Comparison of ENCODE assay signal across 21 cellular contexts in the genomic region with DNA sequence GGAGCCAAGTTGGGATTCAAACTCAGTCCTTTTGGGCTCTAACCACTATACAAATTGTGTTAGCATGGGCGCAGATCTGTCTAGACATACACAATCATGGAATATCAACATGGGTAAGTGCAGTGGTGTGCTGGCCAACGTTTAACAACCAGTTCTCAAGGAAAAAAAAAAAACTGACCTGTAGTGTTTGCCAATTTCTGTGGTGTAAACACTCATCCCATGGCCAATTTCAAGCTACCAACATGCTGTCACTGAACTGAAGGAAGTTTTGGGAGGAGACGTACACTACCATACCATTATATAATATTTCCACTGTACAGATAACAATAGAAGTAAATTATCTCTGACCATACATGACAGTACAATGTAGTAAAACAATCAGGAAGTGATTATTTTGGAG. TPM values are rescaled to one million over a fixed set of nuclear protein-coding genes. Genes with fewer than 3 reads are reported as not detected.
A peak's percentile ranks its signal among the peaks of the same experiment; 100 is the strongest.
DNase-seq lines count a peak whose midpoint lies in the region; ATAC-seq, FAIRE-seq and TF ChIP-seq lines count a peak whose summit lies in the region.
"Had no signal": no experiment of that assay in that cellular context is flagged by ENCODE, and none has a peak within 500 bp of the region (broad histone marks: within the 10 kb centered on the region; RNA-seq: fewer than 3 reads in every experiment).

No MANE protein-coding gene starts in this region.

- H3K27ac ChIP-seq in K562 (ENCODE audit: extremely low read depth, low read depth, low read length) = no peak overlapping the region
- H3K27ac ChIP-seq in liver (ENCODE audit: low read depth in 1 of 2, low read length in 2 of 2) = peak overlapping the region; percentile 17 to 44
- H3K27ac ChIP-seq in gastrocnemius medialis = peak overlapping the region; percentile 93 to 96 (median 94)

- in situ Hi-C loops in K562 (cut with MboI) (no loop called here), gastrocnemius medialis (cut with MboI; ENCODE audit: low sequenced_read_pairs in 4 of 4) (no loop called here)

- H4K20me1 ChIP-seq in Loucy (ENCODE audit: insufficient read depth, low read length, poor library complexity, severe bottlenecking) = no peaks in the 10 kb centered on the region
- no peaks in the 10 kb centered on the region for H4K20me1 ChIP-seq in K562 (replicated peaks; ENCODE audit: control insufficient read depth, insufficient read depth, low read length)

- H3K36me3 ChIP-seq in Loucy (ENCODE audit: insufficient read depth, low read length) (no peaks in the 10 kb centered on the region), K562 (ENCODE audit: control insufficient read depth, insufficient read depth, low read length) (no peaks in the 10 kb centered on the region), liver (ENCODE audit: control insufficient read depth in 4 of 4, insufficient read depth in 3 of 4, low read depth in 1 of 4, low read length in 3 of 4) (peaks cover 0 to 8% (median 3%) of the 10 kb centered on the region in 4 donors), gastrocnemius medialis (peaks cover 0 to 12% of the 10 kb centered on the region in 2 donors)
- H3K36me3 ChIP-seq: MG63, upper lobe of right lung had no signal

- 63% methylated on average over 3 of the region's 3 CpGs for WGBS in K562 (ENCODE audit: insufficient coverage, low coverage, missing lambda C conversion rate)
- WGBS in liver = 48% methylated on average over 3 of the region's 3 CpGs

- POLR2A ChIA-PET in K562 (lab: Yijun Ruan, JAX) = interaction anchor here (0.6 to 2.3 kb wide), 4 partner anchors 15 to 123 kb away, joined by 3 to 12 read pairs (median 6); a partner anchor contains a TSS

- TF ChIP-seq CTCF in Loucy (conservative IDR thresholded peaks at IDR 0.05; ENCODE audit: low read length) (no peak), K562 (IDR thresholded peaks at IDR 0.05 in 2 of 3, conservative IDR thresholded peaks at IDR 0.05 in 1 of 3; ENCODE audit: insufficient read depth in 2 of 3, low read depth in 1 of 3, low read length in 3 of 3) (no peak; a peak in 1 of 6 replicates), liver (IDR thresholded peaks at IDR 0.05; ENCODE audit: low read depth, low read length, missing input control) (no peak), gastrocnemius medialis (IDR thresholded peaks at IDR 0.05 in 4 of 5, conservative IDR thresholded peaks at IDR 0.05 in 1 of 5) (no peak)

- no peaks in the 10 kb centered on the region for H3F3A ChIP-seq in Loucy (ENCODE audit: low read depth)

- BruUV-seq in K562 (replicated peaks; lab: Mats Ljungman, UMichigan) = no TSS peak

- CTCF ChIA-PET in K562 (lab: Yijun Ruan, JAX; ENCODE audit: low intra/inter-chr PET ratio) = no interaction called here

- H2AFZ ChIP-seq in Loucy (ENCODE audit: low read length) = no peak overlapping the region; the same call in 1 of the 2 replicates
- H2AFZ ChIP-seq in K562 (ENCODE audit: low read depth, low read length) = peak overlapping the region; percentile 99

- H3K4me1 ChIP-seq in Loucy (ENCODE audit: insufficient read depth, low read length, poor library complexity, severe bottlenecking) (peaks cover 37% of the 10 kb centered on the region), K562 (replicated peaks in 1 of 2; ENCODE audit: control insufficient read depth in 2 of 2, insufficient read depth in 2 of 2, low read length in 2 of 2) (peaks cover 28 to 32% of the 10 kb centered on the region in 2 experiments), liver (ENCODE audit: control insufficient read depth in 4 of 4, insufficient read depth in 4 of 4, low read length in 3 of 4) (peaks cover 19 to 61% (median 38%) of the 10 kb centered on the region in 4 donors), gastrocnemius medialis (peaks cover 57 to 81% of the 10 kb centered on the region in 2 donors)

- no peak for TF ChIP-seq POLR2A in K562 (conservative IDR thresholded peaks at IDR 0.05)
- no peak for TF ChIP-seq POLR2A in gastrocnemius medialis (IDR thresholded peaks at IDR 0.05)

- no peak overlapping the region for H3K4me3 ChIP-seq in Loucy (ENCODE audit: low read length, poor library complexity, severe bottlenecking)
- H3K4me3 ChIP-seq in K562 = no peak overlapping the region
- no peak overlapping the region for H3K4me3 ChIP-seq in liver (ENCODE audit: low read depth in 1 of 3, low read length in 3 of 3)
- H3K4me3 ChIP-seq in gastrocnemius medialis = no peak overlapping the region
- H3K4me3 ChIP-seq: MG63, upper lobe of right lung had no signal

- H3K27me3 ChIP-seq in Loucy (ENCODE audit: insufficient read depth, low read length, poor library complexity, severe bottlenecking) = no peaks in the 10 kb centered on the region
- H3K27me3 ChIP-seq in K562 (ENCODE audit: control insufficient read depth in 2 of 2, insufficient read depth in 2 of 2, low read length in 2 of 2) = no peaks in the 10 kb centered on the region
- H3K27me3 ChIP-seq in liver (ENCODE audit: control insufficient read depth in 4 of 4, insufficient read depth in 4 of 4, low read length in 3 of 4) = no peaks in the 10 kb centered on the region
- no peaks in the 10 kb centered on the region for H3K27me3 ChIP-seq in gastrocnemius medialis
- H3K27me3 ChIP-seq: MG63, upper lobe of right lung had no signal

- DNase-seq in K562 (ENCODE audit: extremely low read depth in 1 of 4, low spot score in 3 of 4) (no peak), gastrocnemius medialis (no peak), foreskin melanocyte (no peak)
- DNase-seq in activated CD4-positive, alpha-beta T cell treated with anti-CD3 and anti-CD28 coated beads, Interleukin-2, amount 50 U/mL, for 4 hours = no peak
- DNase-seq: activated T-cell treated with anti-CD3 and anti-CD28 coated beads for 4 hours; effector CD4-positive, alpha-beta T cell; KG1; midbrain; natural killer cell; NCI-H1105; NCI-H187 treated with DMSO at 0.1 percent for 48 hours; NCI-H524 treated with DMSO at 0.1 percent for 48 hours; occipital lobe; upper lobe of right lung had no signal

- no peaks in the 10 kb centered on the region for H3K79me2 ChIP-seq in Loucy (ENCODE audit: insufficient read depth, low read length)
- H3K79me2 ChIP-seq in K562 (ENCODE audit: control insufficient read depth, insufficient read depth, low read length) = no peaks in the 10 kb centered on the region

- H3K4me2 ChIP-seq in Loucy (ENCODE audit: low read depth, low read length, poor library complexity, severe bottlenecking) (peak overlapping the region; percentile 66), K562 (ENCODE audit: insufficient read depth, low read length) (no peak overlapping the region; the same call in 1 of the 2 replicates)

- H3K9me2 ChIP-seq in Loucy (replicated peaks; ENCODE audit: low read depth, low read length) = no peaks in the 10 kb centered on the region

- intact Hi-C loops in K562 (cut with micrococcal nuclease) = loop anchor here (10.0 kb wide), 1 partner anchor 113 kb away; a partner anchor contains a TSS
- intact Hi-C loops in gastrocnemius medialis (cut with DNase I; ENCODE audit: low total_unique reads) = loop anchor here (5.0 kb wide), 1 partner anchor 111 kb away; a partner anchor contains a TSS

- FAIRE-seq in K562 (lab: Jason Lieb, UNC) = peak; percentile 75
- FAIRE-seq: GM12892, islet of Langerhans had no signal

- H3K9me3 ChIP-seq in Loucy (ENCODE audit: insufficient read depth, low read depth, low read length) = no peaks in the 10 kb centered on the region
- no peaks in the 10 kb centered on the region for H3K9me3 ChIP-seq in K562 (replicated peaks; ENCODE audit: control insufficient read depth, insufficient read depth, low read depth, low read length)
- no peaks in the 10 kb centered on the region for H3K9me3 ChIP-seq in liver (ENCODE audit: control insufficient read depth in 4 of 4, low read length in 3 of 4)
- no peaks in the 10 kb centered on the region for H3K9me3 ChIP-seq in gastrocnemius medialis
- H3K9me3 ChIP-seq: MG63, upper lobe of right lung had no signal

- TF ChIP-seq EP300 in K562 (IDR thresholded peaks at IDR 0.05; ENCODE audit: low read length) = no peak

- TF ChIP-seq RAD21 in K562 (CRISPR knock-in tag; conservative IDR thresholded peaks at IDR 0.05 in 1 of 2, IDR thresholded peaks at IDR 0.05 in 1 of 2) (no peak), liver (IDR thresholded peaks at IDR 0.05) (no peak)

- no peak for ATAC-seq in K562
- no peak for ATAC-seq in gastrocnemius medialis
- no peak for ATAC-seq in GM19324 (IDR thresholded peaks at IDR 0.05; ENCODE audit: low FRiP score, unreplicated experiment)
- no peak for ATAC-seq in HG02840 (IDR thresholded peaks at IDR 0.05; ENCODE audit: low FRiP score, unreplicated experiment)
- ATAC-seq: upper lobe of right lung had no signal

- H3K9ac ChIP-seq in Loucy (ENCODE audit: low read depth, low read length, poor library complexity, severe bottlenecking) (peak overlapping the region; percentile 76), K562 (ENCODE audit: insufficient read depth in 1 of 2, low read depth in 2 of 2, low read length in 2 of 2) (0 out of 4 replicates have a peak overlapping the region, but pooled peaks of 1 of the 2 experiments have one; percentile 46), liver (ENCODE audit: low read depth in 1 of 2, low read length in 2 of 2) (no peak overlapping the region)

- H3K9me1 ChIP-seq in K562 (ENCODE audit: control insufficient read depth, insufficient read depth, low read length) = peaks cover 3% of the 10 kb centered on the region

RNA-seq across cellular contexts. Expression of a gene that starts 3.2 kb away (rescaled TPM):
- 0.86 and 1.4 TPM in 2 replicates for total RNA-seq in K562 (2011; cell fraction: chromatin; rRNA removed; ENCODE audit: low replicate concordance)
- 0.67 and 1.4 TPM in 2 replicates for total RNA-seq in K562 (2011; cell fraction: nucleolus; rRNA removed)
- 0.66 and 0.84 TPM in 2 replicates for total RNA-seq in K562 (2011; cell fraction: nucleoplasm; rRNA removed)
- total RNA-seq in K562 (2014; rRNA removed) = 0.33 and 0.54 TPM in 2 replicates
- 0.45 and 0.51 TPM in 2 replicates for total RNA-seq in K562 (2014; rRNA removed; fragmentation: Illumina TruSeq; extraction: Trizol)
- total RNA-seq in K562 (2015; rRNA removed; fragmentation: Illumina TruSeq; extraction: Trizol) = 0.34 and 0.36 TPM in 2 replicates
- total RNA-seq in K562 (2021) = 0.49 and 0.55 TPM in 2 replicates
- polyA plus RNA-seq in K562 (2011; rRNA removed) = 0.34 and 0.54 TPM in 2 replicates
- polyA plus RNA-seq in K562 (2011; cell fraction: cytosol; rRNA removed) = 0.19 and 0.45 TPM in 2 replicates
- polyA plus RNA-seq in K562 (2011; cell fraction: nucleus; rRNA removed) = 0.81 and 0.90 TPM in 2 replicates
- 0.49 and 0.76 TPM in 2 replicates for polyA plus RNA-seq in K562 (2012)
- polyA plus RNA-seq in K562 (2014; fragmentation: Illumina TruSeq; extraction: Trizol) = 0.16 and 0.66 TPM in 2 replicates
- under 1 TPM; 0.03 to 0.10 TPM for polyA plus RNA-seq in K562 (2014; fragmentation: Nextera tagmentation; extraction: Ambion mirVana)
- 0.13 and 0.80 TPM in 2 replicates for polyA plus RNA-seq in K562 (2014; rRNA removed)
- 0.25 and 0.27 TPM in 2 replicates for polyA minus RNA-seq in K562 (2011; rRNA and poly(A)+ RNA removed)
- polyA minus RNA-seq in K562 (2011; cell fraction: cytosol; rRNA and poly(A)+ RNA removed) = not detected in 2 replicates
- polyA minus RNA-seq in K562 (2011; cell fraction: nucleus; rRNA and poly(A)+ RNA removed) = 0.27 and 0.56 TPM in 2 replicates
- total RNA-seq in liver = 10 to 100 TPM; 29.6 to 49.3 TPM
- polyA plus RNA-seq in liver = 100 to 1,000 TPM in 1 of 2 donors, 10 to 100 TPM in 1; 45.8 to 142 TPM
- 100 to 1,000 TPM; 128 to 242 (median 179) TPM for total RNA-seq in gastrocnemius medialis

RNA-seq across cellular contexts. Expression of a gene that starts 51.7 kb away (rescaled TPM):
- total RNA-seq in K562 (2011; cell fraction: chromatin; rRNA removed; ENCODE audit: low replicate concordance) = 10.7 and 18.5 TPM in 2 replicates
- total RNA-seq in K562 (2011; cell fraction: nucleolus; rRNA removed) = 8.7 and 9.7 TPM in 2 replicates
- 11.4 and 13.0 TPM in 2 replicates for total RNA-seq in K562 (2011; cell fraction: nucleoplasm; rRNA removed)
- 6.2 and 7.0 TPM in 2 replicates for total RNA-seq in K562 (2014; rRNA removed)
- 8.3 and 9.4 TPM in 2 replicates for total RNA-seq in K562 (2014; rRNA removed; fragmentation: Illumina TruSeq; extraction: Trizol)
- 11.3 and 11.9 TPM in 2 replicates for total RNA-seq in K562 (2015; rRNA removed; fragmentation: Illumina TruSeq; extraction: Trizol)
- total RNA-seq in K562 (2021) = 6.9 and 7.4 TPM in 2 replicates
- polyA plus RNA-seq in K562 (2011; rRNA removed) = 8.0 and 9.7 TPM in 2 replicates
- polyA plus RNA-seq in K562 (2011; cell fraction: cytosol; rRNA removed) = 2.4 and 6.8 TPM in 2 replicates
- 9.0 and 14.4 TPM in 2 replicates for polyA plus RNA-seq in K562 (2011; cell fraction: nucleus; rRNA removed)
- 4.6 and 5.2 TPM in 2 replicates for polyA plus RNA-seq in K562 (2012)
- polyA plus RNA-seq in K562 (2014; fragmentation: Illumina TruSeq; extraction: Trizol) = 6.8 and 7.3 TPM in 2 replicates
- polyA plus RNA-seq in K562 (2014; fragmentation: Nextera tagmentation; extraction: Ambion mirVana) = 1 to 10 TPM; 2.1 to 3.3 TPM
- 3.8 and 4.5 TPM in 2 replicates for polyA plus RNA-seq in K562 (2014; rRNA removed)
- 18.1 and 28.7 TPM in 2 replicates for polyA minus RNA-seq in K562 (2011; rRNA and poly(A)+ RNA removed)
- polyA minus RNA-seq in K562 (2011; cell fraction: cytosol; rRNA and poly(A)+ RNA removed) = 7.3 and 7.8 TPM in 2 replicates
- 7.9 and 17.7 TPM in 2 replicates for polyA minus RNA-seq in K562 (2011; cell fraction: nucleus; rRNA and poly(A)+ RNA removed)
- 1 to 10 TPM; 5.4 to 8.0 TPM for total RNA-seq in liver
- polyA plus RNA-seq in liver = 1 to 10 TPM; 1.3 to 2.1 TPM
- 1 to 10 TPM; 6.0 to 7.1 (median 6.8) TPM for total RNA-seq in gastrocnemius medialis

Comparison
In these comparisons a context has a peak if more than half of its experiments do, and no peak if none do; other contexts are left out.
1. RNA of a gene that starts 3.2 kb away (total RNA-seq): 128 to 242 TPM in gastrocnemius medialis and 29.6 to 49.3 TPM in liver; 0.33 to 1.4 TPM in K562; every median in the first group is over 10 times any median in the second.